16 cellular contexts compared by ENCODE assay signal in genomic region chr3:11186318-11186692, GRCh38. TPM values are rescaled to one million over a fixed set of nuclear protein-coding genes. Genes with fewer than 3 reads are reported as not detected.
A peak's percentile ranks its signal among the peaks of the same experiment; 100 is the strongest.
DNase-seq lines count a peak whose midpoint lies in the region; ATAC-seq, FAIRE-seq and TF ChIP-seq lines count a peak whose summit lies in the region.
"Had no signal": no experiment of that assay in that cellular context is flagged by ENCODE, and none has a peak within 500 bp of the region (broad histone marks: within the 10 kb centered on the region; RNA-seq: fewer than 3 reads in every experiment).

No MANE protein-coding gene starts in this region.

- peak overlapping the region; percentile 16 for H3K4me2 ChIP-seq in hepatocyte

- peak overlapping the region; percentile 16 for H3K9ac ChIP-seq in adipocyte (ENCODE audit: low read length)

- FAIRE-seq in GM12891 (lab: Jason Lieb, UNC): no peak
- FAIRE-seq: colon had no signal

- H3K9me2 ChIP-seq in hepatocyte (replicated peaks; ENCODE audit: insufficient read depth): no peaks in the 10 kb centered on the region

- no peak overlapping the region for H2AFZ ChIP-seq in hepatocyte

- 92% methylated on average over 1 of the region's 1 CpG for WGBS in hepatocyte (ENCODE audit: low lambda C conversion rate, missing lambda C conversion rate)
- WGBS in stomach, 5 donors: 50 to 75% (median 56%) methylated on average over 1 of the region's 1 CpG

- H3K4me3 ChIP-seq in adipocyte (ENCODE audit: low read length) (no peak overlapping the region), hepatocyte (no peak overlapping the region), stomach (no peak overlapping the region), dorsolateral prefrontal cortex (no peak overlapping the region)

- no peaks in the 10 kb centered on the region for H4K20me1 ChIP-seq in hepatocyte (ENCODE audit: insufficient read depth, poor library complexity, severe bottlenecking)

- H3K9me3 ChIP-seq in adipocyte (ENCODE audit: control insufficient read depth, low read length): no peaks in the 10 kb centered on the region
- H3K9me3 ChIP-seq in hepatocyte (ENCODE audit: low read depth): no peaks in the 10 kb centered on the region
- H3K9me3 ChIP-seq in stomach: no peaks in the 10 kb centered on the region

- TF ChIP-seq POLR2A in GM12891 (IDR thresholded peaks at IDR 0.05; ENCODE audit: low read depth, low read length) (no peak), stomach (IDR thresholded peaks at IDR 0.05) (no peak)

- H3K79me2 ChIP-seq in hepatocyte: no peaks in the 10 kb centered on the region

- no peak for ATAC-seq in GM21717 (IDR thresholded peaks at IDR 0.05; ENCODE audit: unreplicated experiment)
- ATAC-seq: stimulated activated naive CD8-positive, alpha-beta T cell treated with anti-CD3 and anti-CD28 coated beads, Interleukin-15, Interleukin-2, amounts not matched to agents 100 U/mL and 50 U/mL, for 24 hours had no signal

- in situ Hi-C loops in ACHN (cut with HindIII; ENCODE audit: low pct_ligation_motif_present, low pct_unique_long_range_greater_than_20kb, low sequenced_read_pairs): no loop called here

- TF ChIP-seq CTCF in hepatocyte (IDR thresholded peaks at IDR 0.05; ENCODE audit: poor library complexity): no peak
- TF ChIP-seq CTCF in stomach (IDR thresholded peaks at IDR 0.05): no peak
- TF ChIP-seq CTCF in dorsolateral prefrontal cortex (IDR thresholded peaks at IDR 0.05 in 54 of 56, conservative IDR thresholded peaks at IDR 0.05 in 2 of 56; ENCODE audit: low read depth in 1 of 56, partially characterized antibody in 56 of 56): no peak

- no peaks in the 10 kb centered on the region for H3K27me3 ChIP-seq in adipocyte (replicated peaks; ENCODE audit: control insufficient read depth, insufficient read depth, low read length)
- H3K27me3 ChIP-seq in hepatocyte: no peaks in the 10 kb centered on the region
- H3K27me3 ChIP-seq in stomach: no peaks in the 10 kb centered on the region
- no peaks in the 10 kb centered on the region for H3K27me3 ChIP-seq in dorsolateral prefrontal cortex

- peaks cover 34% of the 10 kb centered on the region for H3K4me1 ChIP-seq in adipocyte (ENCODE audit: control insufficient read depth, insufficient read depth, low read length)
- peaks cover 9% of the 10 kb centered on the region for H3K4me1 ChIP-seq in hepatocyte (ENCODE audit: insufficient read depth)
- peaks cover 13 to 26% (median 20%) of the 10 kb centered on the region in 4 donors for H3K4me1 ChIP-seq in stomach

- no peaks in the 10 kb centered on the region for H3K36me3 ChIP-seq in adipocyte (ENCODE audit: control insufficient read depth, insufficient read depth, low read length, severe bottlenecking)
- no peaks in the 10 kb centered on the region for H3K36me3 ChIP-seq in hepatocyte (replicated peaks; ENCODE audit: insufficient read depth, low read depth)
- H3K36me3 ChIP-seq in stomach: no peaks in the 10 kb centered on the region

- DNase-seq in GM12891 (ENCODE audit: insufficient read length, low spot score): no peak
- DNase-seq in adipocyte (ENCODE audit: low read depth): no peak
- no peak for DNase-seq in hepatocyte (ENCODE audit: low spot score)
- no peak for DNase-seq in stomach
- no peak for DNase-seq in ACHN
- DNase-seq in CD1c-positive myeloid dendritic cell (ENCODE audit: extremely low spot score): no peak
- DNase-seq in dorsolateral prefrontal cortex: no peak
- DNase-seq: activated CD4-positive, alpha-beta T cell treated with anti-CD3 and anti-CD28 coated beads for 1 hour; NCI-H146; NCI-H345; NK-92 treated with Interleukin-12 subunit alpha and Interleukin-12 subunit beta, amount 100 ng/mL, for 24 hours; SHP77 treated with DMSO at 0.1 percent for 48 hours; stimulated activated CD4-positive, alpha-beta T cell treated with anti-CD3 and anti-CD28 coated beads, Interleukin-12 subunit alpha, Interleukin-12 subunit beta, amount 100 ng/mL, for 4 hours; stimulated activated naive CD8-positive, alpha-beta T cell treated with anti-CD3 and anti-CD28 coated beads, Interleukin-15, Interleukin-2, amounts not matched to agents 100 U/mL and 50 U/mL, for 24 hours had no signal

- intact Hi-C loops in stomach (cut with DNase I; ENCODE audit: low total_unique reads): no loop called here
- intact Hi-C loops in dorsolateral prefrontal cortex (cut with DNase I): no loop called here

- TF ChIP-seq EP300 in stomach (IDR thresholded peaks at IDR 0.05): no peak

- H3K27ac ChIP-seq in hepatocyte: peak overlapping the region; percentile 51
- peak overlapping the region in 4 of 5 donors; percentile 48 to 76 (median 56) for H3K27ac ChIP-seq in stomach
- H3K27ac ChIP-seq in dorsolateral prefrontal cortex: no peak overlapping the region

TF ChIP-seq in GM12891, 5 proteins besides CTCF, POLR2A, EP300 and RAD21:
- TF ChIP-seq SPI1 (IDR thresholded peaks at IDR 0.05; ENCODE audit: low read depth, low read length) (0 out of 2 replicates have a peak, but pooled peaks have one; percentile 20), TAF1 (IDR thresholded peaks at IDR 0.05; ENCODE audit: low read depth, low read length) (no peak), POU2F2 (IDR thresholded peaks at IDR 0.05; ENCODE audit: low read depth, low read length) (no peak)

RNA-seq across cellular contexts. Expression of gene HRH1, which starts 32.0 kb away (rescaled TPM):
- not detected for polyA plus RNA-seq in GM12891 (2012; ENCODE audit: low read depth, missing spikeins)
- total RNA-seq in hepatocyte (2.9 and 5.1 TPM in 2 replicates), stomach (1 to 10 TPM in 2 of 5 donors, under 1 TPM in 2, not detected in 1; under 0.01 to 5.0 (median 1.5) TPM), dorsolateral prefrontal cortex (10 to 100 TPM in 74 of 120 experiments, 1 to 10 TPM in 46; 2.4 to 22.9 (median 10.8) TPM)
- polyA plus RNA-seq in hepatocyte (1.8 and 3.3 TPM in 2 replicates), stomach (under 1 TPM; 0.31 to 0.80 (median 0.37) TPM)

Comparison
In these comparisons a context has a peak if more than half of its experiments do, and no peak if none do; other contexts are left out.
1. H3K27ac ChIP-seq: peak in hepatocyte (single experiment) and stomach (4 of 5); none in dorsolateral prefrontal cortex (0 of 59).